10 cellular contexts compared by ENCODE assay signal in genomic region chr4:104064650-104065577, GRCh38.
DNase-seq lines count a peak whose midpoint lies in the region; ATAC-seq and TF ChIP-seq lines count a peak whose summit lies in the region.
"Had no signal": no experiment of that assay in that cellular context is flagged by ENCODE, and none has a peak within 500 bp of the region (broad histone marks: within the 10 kb centered on the region; RNA-seq: fewer than 3 reads in every experiment).

No MANE protein-coding gene starts in this region.

- H3K27me3 Mint-ChIP-seq in brain (no peaks in the 10 kb centered on the region), type B pancreatic cell (no peaks in the 10 kb centered on the region), T-helper 17 cell (peaks cover 6% of the 10 kb centered on the region)
- H3K27me3 Mint-ChIP-seq: memory B cell had no signal

- TF ChIP-seq CTCF in brain (conservative IDR thresholded peaks at IDR 0.05): peak; percentile 74 to 89
- peak; percentile 89 for TF ChIP-seq CTCF in type B pancreatic cell (conservative IDR thresholded peaks at IDR 0.05)

- H3K9me3 Mint-ChIP-seq in brain (peaks cover 0 to 7% (median 0%) of the 10 kb centered on the region in 5 experiments), type B pancreatic cell (no peaks in the 10 kb centered on the region)

- DNase-seq in D341Med (ENCODE audit: low spot score): peak; percentile 73
- peak; percentile 4 for DNase-seq in GM19238 (ENCODE audit: insufficient read length, low spot score)
- DNase-seq in NCI-H460 (ENCODE audit: extremely low read depth, low read depth): peak; percentile 22
- DNase-seq in kidney tubule cell (ENCODE audit: low spot score): peak; percentile 50
- no peak for DNase-seq in type B pancreatic cell (ENCODE audit: extremely low spot score, unreplicated experiment)
- DNase-seq in T-helper 17 cell: no peak
- DNase-seq: IMR-90 had no signal

- peak overlapping the region in 1 of 5 experiments; percentile 46 for H3K4me3 Mint-ChIP-seq in brain
- H3K4me3 Mint-ChIP-seq in type B pancreatic cell: no peak overlapping the region
- no peak overlapping the region for H3K4me3 Mint-ChIP-seq in T-helper 17 cell
- H3K4me3 Mint-ChIP-seq: memory B cell had no signal

- H3K9me3 ChIP-seq in T-helper 17 cell (ENCODE audit: control insufficient read depth, low read length, poor library complexity, severe bottlenecking): no peaks in the 10 kb centered on the region

- peak overlapping the region in 2 of 5 experiments; percentile 47 to 79 for H3K27ac Mint-ChIP-seq in brain
- no peak overlapping the region for H3K27ac Mint-ChIP-seq in type B pancreatic cell
- H3K27ac Mint-ChIP-seq in T-helper 17 cell: no peak overlapping the region
- H3K27ac Mint-ChIP-seq: memory B cell had no signal

- ATAC-seq in HG03378 (IDR thresholded peaks at IDR 0.05; ENCODE audit: unreplicated experiment): peak; percentile 85
- ATAC-seq in T-helper 17 cell: no peak

- peaks cover 24% of the 10 kb centered on the region for H3K4me1 Mint-ChIP-seq in brain
- H3K4me1 Mint-ChIP-seq in type B pancreatic cell (ENCODE audit: unreplicated experiment): no peaks in the 10 kb centered on the region
- no peaks in the 10 kb centered on the region for H3K4me1 Mint-ChIP-seq in T-helper 17 cell
- H3K4me1 Mint-ChIP-seq: memory B cell had no signal

- H3K36me3 Mint-ChIP-seq in brain (no peaks in the 10 kb centered on the region), type B pancreatic cell (no peaks in the 10 kb centered on the region), T-helper 17 cell (ENCODE audit: low read depth) (no peaks in the 10 kb centered on the region)
- H3K36me3 Mint-ChIP-seq: memory B cell had no signal

Comparison
In these comparisons a context has a peak if more than half of its experiments do, and no peak if none do; other contexts are left out.
1. DNase-seq: peak in D341Med (single experiment), GM19238 (single experiment), NCI-H460 (single experiment) and kidney tubule cell (single experiment); none in type B pancreatic cell (single experiment) and T-helper 17 cell (0 of 3).